In the genomic region with DNA sequence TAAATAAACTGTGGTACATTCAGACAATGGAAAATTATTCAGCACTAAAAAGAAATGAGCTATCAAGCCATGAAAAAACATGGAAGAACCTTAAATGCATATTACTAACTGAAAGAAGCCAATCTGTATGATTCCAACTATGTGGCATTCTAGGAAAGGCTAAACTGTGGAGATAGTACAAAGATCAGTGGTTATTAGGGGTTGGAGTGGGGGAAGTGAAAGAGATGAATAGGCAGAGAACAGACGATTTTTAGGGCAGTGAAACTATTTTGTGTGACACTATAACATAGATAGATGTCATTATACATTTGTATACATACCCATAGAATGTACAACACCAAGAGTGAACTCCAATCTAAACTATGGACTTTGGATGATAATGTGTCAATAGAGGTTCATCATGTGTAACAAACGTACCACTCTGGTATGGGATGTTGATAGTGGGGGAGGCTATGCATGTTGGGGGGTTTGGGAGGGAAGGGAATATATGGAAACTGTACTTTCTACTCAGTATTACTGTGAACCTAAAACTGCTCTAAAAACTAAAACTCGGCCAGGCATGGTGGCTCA, we compare ENCODE assay signal across 1 cellular context.
TF ChIP-seq lines count a peak whose summit lies in the region.

No MANE protein-coding gene starts in this region.

TF ChIP-seq in HepG2, 621 proteins besides CTCF, POLR2A, EP300 and RAD21 (continued from another document):
- TF ChIP-seq ZNF800 (CRISPR knock-in tag; IDR thresholded peaks at IDR 0.05) (no peak), KDM2A (CRISPR knock-in tag; IDR thresholded peaks at IDR 0.05; ENCODE audit: borderline replicate concordance, low read depth) (no peak)
TF ChIP-seq in HepG2: peak in this region for 7.
